ENCODE assay signal across 11 cellular contexts in the genomic region with DNA sequence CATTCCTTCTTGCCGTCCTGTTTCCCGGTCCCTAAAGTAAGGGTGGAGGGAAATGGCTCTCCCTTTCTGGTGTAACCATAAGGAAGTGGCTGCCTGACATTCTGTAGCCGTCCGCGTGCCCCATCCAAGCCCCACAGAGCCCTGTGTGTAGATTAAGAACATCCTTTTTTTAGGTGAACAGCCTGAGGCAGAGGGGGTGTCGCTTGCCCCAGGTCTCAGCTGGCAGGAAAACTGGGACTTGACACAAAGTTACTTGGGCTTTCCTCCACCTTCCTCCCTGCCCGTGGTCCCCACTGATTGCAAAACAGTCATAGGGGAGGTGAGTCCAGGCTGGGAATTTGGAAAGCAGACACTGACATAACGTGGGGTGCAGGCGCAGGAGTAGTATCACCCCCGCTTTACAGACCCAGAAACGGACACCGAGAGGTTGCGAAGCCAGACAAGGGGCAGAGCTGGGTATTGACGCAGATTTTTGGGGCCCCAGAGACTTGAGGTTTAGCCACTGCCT. TPM values are rescaled to one million over a fixed set of nuclear protein-coding genes. Genes with fewer than 3 reads are reported as not detected.
A peak's percentile ranks its signal among the peaks of the same experiment; 100 is the strongest.
DNase-seq lines count a peak whose midpoint lies in the region; ATAC-seq, FAIRE-seq and TF ChIP-seq lines count a peak whose summit lies in the region.
"Had no signal": no experiment of that assay in that cellular context is flagged by ENCODE, and none has a peak within 500 bp of the region (broad histone marks: within the 10 kb centered on the region; RNA-seq: fewer than 3 reads in every experiment).

No MANE protein-coding gene starts in this region.

- FAIRE-seq in astrocyte (lab: Jason Lieb, UNC), result no peak

- no peaks in the 10 kb centered on the region for H3K36me3 ChIP-seq in astrocyte (ENCODE audit: insufficient read depth, low read length)
- no peaks in the 10 kb centered on the region for H3K36me3 ChIP-seq in left lung
- H3K36me3 ChIP-seq: WERI-Rb-1 had no signal

- intact Hi-C loops in activated CD4-positive, alpha-beta T cell treated with anti-CD3 and anti-CD28 coated beads for 36 hours (cut with DNase I, micrococcal nuclease), result no loop called here
- intact Hi-C loops in left lung (cut with DNase I), result no loop called here

- H3K4me1 Mint-ChIP-seq in activated CD4-positive, alpha-beta T cell treated with anti-CD3 and anti-CD28 coated beads for 36 hours, result peaks cover 23% of the 10 kb centered on the region
- H3K4me1 Mint-ChIP-seq in astrocyte (ENCODE audit: low read depth, unreplicated experiment), result peaks cover 13% of the 10 kb centered on the region
- peaks cover 43% of the 10 kb centered on the region for H3K4me1 Mint-ChIP-seq in stimulated activated naive CD8-positive, alpha-beta T cell treated with anti-CD3 and anti-CD28 coated beads, Interleukin-15, amount 100 ng/mL, for 72 hours

- CTCF ChIA-PET in activated CD4-positive, alpha-beta T cell treated with anti-CD3 and anti-CD28 coated beads for 36 hours (lab: Charles Lee), result interaction anchor here (0.6 to 2.1 kb wide), 3 partner anchors 10 to 780 kb away, joined by 3 to 4 read pairs (median 4); no protein-coding TSS in a partner anchor

- H3K27ac Mint-ChIP-seq in activated CD4-positive, alpha-beta T cell treated with anti-CD3 and anti-CD28 coated beads for 36 hours, result no peak overlapping the region
- peak overlapping the region; percentile 88 for H3K27ac Mint-ChIP-seq in astrocyte (ENCODE audit: unreplicated experiment)
- H3K27ac Mint-ChIP-seq in stimulated activated naive CD8-positive, alpha-beta T cell treated with anti-CD3 and anti-CD28 coated beads, Interleukin-15, amount 100 ng/mL, for 72 hours, result peak overlapping the region in 1 of 2 donors; percentile 16

- H3K4me1 ChIP-seq in astrocyte (ENCODE audit: insufficient read depth, low read length) (peaks cover 18% of the 10 kb centered on the region), left lung (peaks cover 12 to 59% of the 10 kb centered on the region in 2 donors)

- H3K9ac ChIP-seq in astrocyte (ENCODE audit: low read length), result peak overlapping the region; percentile 81

- H4K20me1 ChIP-seq in astrocyte (ENCODE audit: insufficient read depth, low read length), result no peaks in the 10 kb centered on the region

- H2AFZ ChIP-seq in astrocyte (ENCODE audit: low read depth, low read length), result peak overlapping the region; percentile 85

- H3K4me3 ChIP-seq in astrocyte (ENCODE audit: insufficient read depth, low read depth, low read length) (no peak overlapping the region), left lung (peak overlapping the region; percentile 33 to 36)

- POLR2A ChIA-PET in activated CD4-positive, alpha-beta T cell treated with anti-CD3 and anti-CD28 coated beads for 36 hours (lab: Charles Lee), result no interaction called here

- H3K27me3 Mint-ChIP-seq in activated CD4-positive, alpha-beta T cell treated with anti-CD3 and anti-CD28 coated beads for 36 hours, result peaks cover 4% of the 10 kb centered on the region
- H3K27me3 Mint-ChIP-seq in astrocyte (ENCODE audit: low read depth, unreplicated experiment), result peaks cover 6% of the 10 kb centered on the region
- H3K27me3 Mint-ChIP-seq in stimulated activated naive CD8-positive, alpha-beta T cell treated with anti-CD3 and anti-CD28 coated beads, Interleukin-15, amount 100 ng/mL, for 72 hours, result peaks cover 41% of the 10 kb centered on the region

- no peaks in the 10 kb centered on the region for H3K79me2 ChIP-seq in astrocyte (ENCODE audit: insufficient read depth, low read length)

- no peaks in the 10 kb centered on the region for H3K36me3 Mint-ChIP-seq in activated CD4-positive, alpha-beta T cell treated with anti-CD3 and anti-CD28 coated beads for 36 hours (ENCODE audit: low read depth)
- H3K36me3 Mint-ChIP-seq in astrocyte (ENCODE audit: low read depth, unreplicated experiment), result no peaks in the 10 kb centered on the region

- no peaks in the 10 kb centered on the region for H3K9me3 ChIP-seq in astrocyte (ENCODE audit: insufficient read depth, low read depth, low read length)
- no peaks in the 10 kb centered on the region for H3K9me3 ChIP-seq in left lung

- no peaks in the 10 kb centered on the region for H3K27me3 ChIP-seq in astrocyte (ENCODE audit: insufficient read depth, low read length)
- peaks cover 0 to 17% of the 10 kb centered on the region in 2 donors for H3K27me3 ChIP-seq in left lung

- peak; percentile 16 for ATAC-seq in activated CD4-positive, alpha-beta T cell treated with anti-CD3 and anti-CD28 coated beads for 36 hours
- ATAC-seq in left lung, result no peak
- ATAC-seq in stimulated activated naive CD8-positive, alpha-beta T cell treated with anti-CD3 and anti-CD28 coated beads, Interleukin-15, amount 100 ng/mL, for 72 hours, result peak; percentile 54

- H3K27ac ChIP-seq in astrocyte (ENCODE audit: low read depth, low read length), result no peak overlapping the region
- H3K27ac ChIP-seq in left lung, result peak overlapping the region; percentile 79 to 94
- H3K27ac ChIP-seq: WERI-Rb-1 had no signal

- DNase-seq in activated CD4-positive, alpha-beta T cell treated with anti-CD3 and anti-CD28 coated beads for 36 hours, result no peak
- DNase-seq in activated CD4-positive, alpha-beta T cell treated with anti-CD3 and anti-CD28 coated beads, Interleukin-2, amount 50 U/mL, for 4 hours, result no peak
- DNase-seq in astrocyte (ENCODE audit: low read depth) (no peak), left lung (no peak), NAMALWA (ENCODE audit: low spot score) (no peak), DMS153 treated with DMSO at 0.1 percent for 48 hours (lab: John Stamatoyannopoulos, UW; ENCODE audit: unreplicated experiment) (no peak)
- DNase-seq in stimulated activated naive CD8-positive, alpha-beta T cell treated with anti-CD3 and anti-CD28 coated beads, Interleukin-15, amount 100 ng/mL, for 72 hours, result no peak
- DNase-seq in stimulated activated CD4-positive, alpha-beta T cell treated with anti-CD3 and anti-CD28 coated beads, Interleukin-4, amount 100 ng/mL, for 4 hours, result no peak
- DNase-seq: stimulated activated CD4-positive, alpha-beta T cell treated with anti-CD3 and anti-CD28 coated beads, Interleukin-12 subunit alpha, Interleukin-12 subunit beta, amount 100 ng/mL, for 4 hours; WERI-Rb-1 had no signal

- no peaks in the 10 kb centered on the region for H3K9me3 Mint-ChIP-seq in activated CD4-positive, alpha-beta T cell treated with anti-CD3 and anti-CD28 coated beads for 36 hours (ENCODE audit: low read depth)
- no peaks in the 10 kb centered on the region for H3K9me3 Mint-ChIP-seq in astrocyte (ENCODE audit: unreplicated experiment)
- H3K9me3 Mint-ChIP-seq in stimulated activated naive CD8-positive, alpha-beta T cell treated with anti-CD3 and anti-CD28 coated beads, Interleukin-15, amount 100 ng/mL, for 72 hours, result no peaks in the 10 kb centered on the region

- H3K4me3 Mint-ChIP-seq in activated CD4-positive, alpha-beta T cell treated with anti-CD3 and anti-CD28 coated beads for 36 hours, result peak overlapping the region; percentile 33
- H3K4me3 Mint-ChIP-seq in astrocyte (ENCODE audit: unreplicated experiment), result peak overlapping the region; percentile 60
- peak overlapping the region; percentile 52 to 62 for H3K4me3 Mint-ChIP-seq in stimulated activated naive CD8-positive, alpha-beta T cell treated with anti-CD3 and anti-CD28 coated beads, Interleukin-15, amount 100 ng/mL, for 72 hours

- peak overlapping the region; percentile 89 for H3K4me2 ChIP-seq in astrocyte (ENCODE audit: low read length)

- TF ChIP-seq CTCF in astrocyte (IDR thresholded peaks at IDR 0.05; ENCODE audit: insufficient read depth, low read depth, low read length), result no peak
- TF ChIP-seq CTCF in left lung (IDR thresholded peaks at IDR 0.05), result no peak

RNA-seq across cellular contexts. Expression of gene C9orf50, which starts 22.8 kb away (rescaled TPM):
- not detected for total RNA-seq in activated CD4-positive, alpha-beta T cell treated with anti-CD3 and anti-CD28 coated beads for 36 hours
- total RNA-seq in astrocyte, result 0.41 TPM in 1 of 2 replicates, not detected in the other
- not detected for total RNA-seq in left lung
- total RNA-seq: A673 had no signal

RNA-seq across cellular contexts. Expression of gene NTMT1, which starts 27.8 kb away (rescaled TPM):
- 10 to 100 TPM; 50.1 to 69.2 TPM for total RNA-seq in activated CD4-positive, alpha-beta T cell treated with anti-CD3 and anti-CD28 coated beads for 36 hours
- total RNA-seq in astrocyte (54.0 and 55.1 TPM in 2 replicates), left lung (10 to 100 TPM; 25.3 to 35.4 TPM)

RNA-seq across cellular contexts. Expression of gene ASB6, which starts 43.8 kb away (rescaled TPM):
- total RNA-seq in activated CD4-positive, alpha-beta T cell treated with anti-CD3 and anti-CD28 coated beads for 36 hours, result 10 to 100 TPM; 13.4 to 15.0 TPM
- total RNA-seq in astrocyte (21.7 and 24.3 TPM in 2 replicates), left lung (10 to 100 TPM; 15.8 to 18.0 TPM)
